ENCODE assay signal across 17 cellular contexts in the genomic region with DNA sequence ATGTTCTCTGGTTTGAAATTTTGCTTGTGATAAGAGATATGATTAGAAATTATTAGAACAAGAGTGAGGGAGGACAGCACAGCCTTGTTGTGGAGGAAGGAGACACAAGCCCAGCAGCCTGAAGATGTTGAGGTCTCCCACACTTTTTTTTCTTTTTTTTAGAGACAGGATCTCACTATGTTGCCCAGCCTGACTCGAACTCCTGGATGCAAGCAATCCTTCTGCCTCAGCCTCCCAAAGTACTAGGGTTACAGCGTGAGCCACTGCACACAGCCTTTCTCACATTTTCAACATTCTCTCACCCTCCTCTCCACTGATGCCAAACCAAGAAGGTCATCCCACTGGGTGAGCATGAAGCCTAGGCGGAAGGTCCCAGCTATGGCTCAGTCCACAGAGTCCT. TPM values are rescaled to one million over a fixed set of nuclear protein-coding genes. Genes with fewer than 3 reads are reported as not detected.
DNase-seq lines count a peak whose midpoint lies in the region; ATAC-seq, FAIRE-seq and TF ChIP-seq lines count a peak whose summit lies in the region.
"Had no signal": no experiment of that assay in that cellular context is flagged by ENCODE, and none has a peak within 500 bp of the region (broad histone marks: within the 10 kb centered on the region; RNA-seq: fewer than 3 reads in every experiment).

No MANE protein-coding gene starts in this region.

- FAIRE-seq in pancreas (lab: Jason Lieb, UNC): no peak
- FAIRE-seq: GM19239 had no signal

- H3K36me3 ChIP-seq in PC-9 (ENCODE audit: low read depth): no peaks in the 10 kb centered on the region
- no peaks in the 10 kb centered on the region for H3K36me3 ChIP-seq in parathyroid adenoma (ENCODE audit: control insufficient read depth, insufficient read depth, low read length)
- no peaks in the 10 kb centered on the region for H3K36me3 ChIP-seq in pancreas
- H3K36me3 ChIP-seq: HAP-1, SJSA1 had no signal

- POLR2A ChIA-PET in PC-9 (lab: Charles Lee; ENCODE audit: unreplicated experiment) (interaction anchor here (0.6 to 1.2 kb wide), 5 partner anchors 15 to 475 kb away, joined by 3 to 11 read pairs (median 5); a partner anchor contains a TSS), MCF 10A (lab: Yijun Ruan, JAX) (interaction anchor here (0.7 to 9.9 kb wide), 5 partner anchors 9 to 61 kb away, joined by 3 to 159 read pairs (median 4); a partner anchor contains a TSS)

- H3K4me3 ChIP-seq in PC-9 (no peak overlapping the region), parathyroid adenoma (ENCODE audit: low read depth, low read length) (no peak overlapping the region), pancreas (no peak overlapping the region)
- H3K4me3 ChIP-seq: HAP-1, SJSA1 had no signal

- CTCF ChIA-PET in Calu3 (lab: Charles Lee): no interaction called here
- CTCF ChIA-PET in PC-9 (lab: Charles Lee): interaction anchor here (0.6 to 0.7 kb wide), 2 partner anchors 27 to 39 kb away, joined by 3 to 5 read pairs; a partner anchor contains a TSS
- CTCF ChIA-PET in MCF 10A (lab: Yijun Ruan, JAX): interaction anchor here (0.6 to 3.7 kb wide), 5 partner anchors 10 to 97 kb away, joined by 3 to 19 read pairs (median 6); no protein-coding TSS in a partner anchor

- intact Hi-C loops in Calu3 (cut with micrococcal nuclease; ENCODE audit: unreplicated experiment) (no loop called here), PC-9 (cut with micrococcal nuclease; ENCODE audit: unreplicated experiment) (no loop called here), pancreas (cut with DNase I) (loop anchor here in 2 of 3 donors (10.0 kb wide), 1 partner anchor 45 kb away; no protein-coding TSS in a partner anchor), MCF 10A (cut with micrococcal nuclease) (no loop called here)

- H4K20me1 ChIP-seq in PC-9 (ENCODE audit: insufficient read depth): no peaks in the 10 kb centered on the region

- no TSS peak for BruUV-seq in Calu3 (replicated peaks; lab: Mats Ljungman, UMichigan)
- no TSS peak for BruUV-seq in PC-9 (replicated peaks; lab: Mats Ljungman, UMichigan)
- no TSS peak for BruUV-seq in MCF 10A (replicated peaks; lab: Mats Ljungman, UMichigan)

- H3K79me2 ChIP-seq in PC-9 (ENCODE audit: low read depth) (peaks cover 23% of the 10 kb centered on the region), parathyroid adenoma (no peaks in the 10 kb centered on the region)

- no peaks in the 10 kb centered on the region for H3K9me3 Mint-ChIP-seq in Calu3 (ENCODE audit: low read depth, unreplicated experiment)
- no peaks in the 10 kb centered on the region for H3K9me3 Mint-ChIP-seq in endothelial cell (ENCODE audit: unreplicated experiment)
- no peaks in the 10 kb centered on the region for H3K9me3 Mint-ChIP-seq in MCF 10A (ENCODE audit: unreplicated experiment)

- no peak for TF ChIP-seq CTCF in Calu3 (IDR thresholded peaks at IDR 0.05; ENCODE audit: unreplicated experiment)
- no peak for TF ChIP-seq CTCF in PC-9 (conservative IDR thresholded peaks at IDR 0.05)
- TF ChIP-seq CTCF in endothelial cell (IDR thresholded peaks at IDR 0.05; ENCODE audit: unreplicated experiment): no peak
- no peak for TF ChIP-seq CTCF in parathyroid adenoma (IDR thresholded peaks at IDR 0.05)
- no peak for TF ChIP-seq CTCF in pancreas (IDR thresholded peaks at IDR 0.05)
- no peak for TF ChIP-seq CTCF in MCF 10A (IDR thresholded peaks at IDR 0.05; ENCODE audit: unreplicated experiment)

- H3K27ac ChIP-seq in PC-9 (peak overlapping the region; percentile 99), parathyroid adenoma (no peak overlapping the region), pancreas (peak overlapping the region in 1 of 4 donors; percentile 95)
- H3K27ac ChIP-seq: C4-2B, SJSA1 had no signal

- peak overlapping the region; percentile 64 for H3K27ac Mint-ChIP-seq in Calu3 (ENCODE audit: unreplicated experiment)
- peak overlapping the region; percentile 100 for H3K27ac Mint-ChIP-seq in endothelial cell (ENCODE audit: unreplicated experiment)
- no peak overlapping the region for H3K27ac Mint-ChIP-seq in MCF 10A (ENCODE audit: low read depth, unreplicated experiment)
- no peak overlapping the region for H3K27ac Mint-ChIP-seq in T-helper 17 cell

- H3K9me3 ChIP-seq in PC-9 (ENCODE audit: insufficient read depth, low read depth): no peaks in the 10 kb centered on the region
- no peaks in the 10 kb centered on the region for H3K9me3 ChIP-seq in parathyroid adenoma (ENCODE audit: control insufficient read depth, low read length)
- no peaks in the 10 kb centered on the region for H3K9me3 ChIP-seq in pancreas
- H3K9me3 ChIP-seq in T-helper 17 cell (ENCODE audit: control insufficient read depth, low read length, poor library complexity, severe bottlenecking): no peaks in the 10 kb centered on the region
- H3K9me3 ChIP-seq: HAP-1, SJSA1 had no signal

- ATAC-seq in pancreas: no peak
- no peak for ATAC-seq in stimulated activated naive CD8-positive, alpha-beta T cell treated with anti-CD3 and anti-CD28 coated beads, Interleukin-15, Interleukin-2, amounts not matched to agents 100 U/mL and 50 U/mL, for 24 hours
- ATAC-seq in T-helper 17 cell: no peak

- WGBS in pancreas, 2 donors: 91 to 98% methylated on average over 3 of the region's 3 CpGs

- H2AFZ ChIP-seq in PC-9: no peak overlapping the region
- H2AFZ ChIP-seq in parathyroid adenoma: peak overlapping the region; percentile 35

- H3K27me3 ChIP-seq in PC-9 (ENCODE audit: insufficient read depth, low read depth): no peaks in the 10 kb centered on the region
- no peaks in the 10 kb centered on the region for H3K27me3 ChIP-seq in parathyroid adenoma (ENCODE audit: control insufficient read depth, insufficient read depth, low read length)
- no peaks in the 10 kb centered on the region for H3K27me3 ChIP-seq in pancreas
- H3K27me3 ChIP-seq: SJSA1 had no signal

- H3K4me1 ChIP-seq in PC-9 (replicated peaks; ENCODE audit: insufficient read depth) (peaks cover 57% of the 10 kb centered on the region), parathyroid adenoma (peaks cover 30% of the 10 kb centered on the region), pancreas (peaks cover 50 to 61% (median 57%) of the 10 kb centered on the region in 3 donors)

- H3K36me3 Mint-ChIP-seq in Calu3 (ENCODE audit: insufficient read depth, unreplicated experiment) (peaks cover 39% of the 10 kb centered on the region), endothelial cell (ENCODE audit: low read depth, unreplicated experiment) (no peaks in the 10 kb centered on the region), MCF 10A (ENCODE audit: insufficient read depth, unreplicated experiment) (no peaks in the 10 kb centered on the region), T-helper 17 cell (ENCODE audit: low read depth) (no peaks in the 10 kb centered on the region)

- H3K4me2 ChIP-seq in PC-9 (peak overlapping the region; percentile 100), parathyroid adenoma (ENCODE audit: low read length) (no peak overlapping the region)

- peaks cover 47% of the 10 kb centered on the region for H3F3A ChIP-seq in PC-9 (ENCODE audit: insufficient read depth, low read depth)

- H3K4me3 Mint-ChIP-seq in Calu3 (ENCODE audit: low read depth, unreplicated experiment) (no peak overlapping the region), endothelial cell (ENCODE audit: unreplicated experiment) (no peak overlapping the region), MCF 10A (ENCODE audit: unreplicated experiment) (no peak overlapping the region), T-helper 17 cell (no peak overlapping the region)

- H3K9me2 ChIP-seq in PC-9 (ENCODE audit: insufficient read depth): no peaks in the 10 kb centered on the region

- no peak overlapping the region for H3K9ac ChIP-seq in parathyroid adenoma

- H3K4me1 Mint-ChIP-seq in Calu3 (ENCODE audit: low read depth, unreplicated experiment) (peaks cover 53% of the 10 kb centered on the region), endothelial cell (ENCODE audit: unreplicated experiment) (peaks cover 48% of the 10 kb centered on the region), MCF 10A (ENCODE audit: insufficient read depth, unreplicated experiment) (peaks cover 32% of the 10 kb centered on the region), T-helper 17 cell (peaks cover 15% of the 10 kb centered on the region)

- H3K27me3 Mint-ChIP-seq in Calu3 (ENCODE audit: unreplicated experiment) (no peaks in the 10 kb centered on the region), endothelial cell (ENCODE audit: unreplicated experiment) (peaks cover 2% of the 10 kb centered on the region), MCF 10A (ENCODE audit: insufficient read depth, unreplicated experiment) (no peaks in the 10 kb centered on the region), T-helper 17 cell (peaks cover 30% of the 10 kb centered on the region)

- DNase-seq in Calu3 (no peak), PC-9 (no peak), endothelial cell (ENCODE audit: low spot score) (no peak), pancreas (no peak), MCF 10A (ENCODE audit: unreplicated experiment) (no peak), T-helper 17 cell (no peak)
- no peak for DNase-seq in stimulated activated naive CD8-positive, alpha-beta T cell treated with anti-CD3 and anti-CD28 coated beads, Interleukin-15, Interleukin-2, amounts not matched to agents 100 U/mL and 50 U/mL, for 24 hours
- DNase-seq: NCI-H1436; NCI-H2171; NCI-H446 treated with DMSO at 0.1 percent for 48 hours; NK-92 treated with Interleukin-12 subunit alpha and Interleukin-12 subunit beta, amount 100 ng/mL, for 24 hours; OCI-M1 had no signal

RNA-seq across cellular contexts. Expression of a gene that starts 4.9 kb away (rescaled TPM):
- total RNA-seq in Calu3 (2022) (2,474 and 2,821 TPM in 2 replicates), PC-9 (2021) (2,689 and 2,962 TPM in 2 replicates), endothelial cell (ENCODE audit: unreplicated experiment) (194 TPM), pancreas (100 to 1,000 TPM; 317 to 789 (median 496) TPM), MCF 10A (2022) (179 and 230 TPM in 2 replicates), T-helper 17 cell (1 to 10 TPM in 1 of 2 donors, under 1 TPM in 1; 0.67 to 3.2 TPM)
- polyA plus RNA-seq in pancreas: 100 to 1,000 TPM; 698 to 759 TPM

RNA-seq across cellular contexts. Expression of a gene that starts 39.1 kb away (rescaled TPM):
- 1,777 and 1,816 TPM in 2 replicates for total RNA-seq in Calu3 (2022)
- total RNA-seq in PC-9 (2021): 2,869 and 2,977 TPM in 2 replicates
- total RNA-seq in endothelial cell (ENCODE audit: unreplicated experiment): 195 TPM
- 100 to 1,000 TPM; 309 to 595 (median 384) TPM for total RNA-seq in pancreas
- 100 to 1,000 TPM; 526 to 610 TPM for polyA plus RNA-seq in pancreas
- 659 and 662 TPM in 2 replicates for total RNA-seq in MCF 10A (2022)
- 1 to 10 TPM; 1.8 to 3.2 TPM for total RNA-seq in T-helper 17 cell

Comparison
In these comparisons a context has a peak if more than half of its experiments do, and no peak if none do; other contexts are left out.
1. H3K27ac Mint-ChIP-seq: peak in Calu3 (single experiment) and endothelial cell (single experiment); none in MCF 10A (single experiment) and T-helper 17 cell (single experiment).
2. RNA of a gene that starts 4.9 kb away (total RNA-seq): 2,689 to 2,962 TPM in PC-9, 2,474 to 2,821 TPM in Calu3, 317 to 789 TPM in pancreas, 194 TPM in endothelial cell (single experiment) and 179 to 230 TPM in MCF 10A; 0.67 to 3.2 TPM in T-helper 17 cell; every median in the first group is over 10 times any median in the second.
3. RNA of a gene that starts 39.1 kb away (total RNA-seq): 2,869 to 2,977 TPM in PC-9, 1,777 to 1,816 TPM in Calu3, 659 to 662 TPM in MCF 10A, 309 to 595 TPM in pancreas and 195 TPM in endothelial cell (single experiment); 1.8 to 3.2 TPM in T-helper 17 cell; every median in the first group is over 10 times any median in the second.
4. intact Hi-C loops: an anchor here in pancreas (10.0 kb wide); none called in Calu3, PC-9 and MCF 10A.